ENCODE assay signal across 22 cellular contexts in genomic region chr12:19323768-19324167, GRCh38.
"Had no signal": no experiment of that assay in that cellular context is flagged by ENCODE, and none has a peak within 500 bp of the region (broad histone marks: within the 10 kb centered on the region; RNA-seq: fewer than 3 reads in every experiment).

No MANE protein-coding gene starts in this region.

- H3K27me3 ChIP-seq: brain microvascular endothelial cell, tibial artery had no signal

- H3K4me3 ChIP-seq: lung, tibial artery had no signal

- H3K4me1 ChIP-seq: tibial artery had no signal

- DNase-seq: activated CD4-positive, alpha-beta T cell treated with anti-CD3 and anti-CD28 coated beads, Interleukin-2, amount 10 ng/mL, durations not matched to agents 24 days and 14 days; activated CD8-positive, alpha-beta T cell treated with anti-CD3 and anti-CD28 coated beads for 36 hours; activated naive CD4-positive, alpha-beta T cell treated with Interleukin-2 at 50 U/mL for 16 hours; activated naive CD8-positive, alpha-beta T cell treated with anti-CD3 and anti-CD28 coated beads, Interleukin-2, amount 10 ng/mL, durations not matched to agents 7 days and 5 days; activated T-cell treated with anti-CD3 and anti-CD28 coated beads, Interleukin-2, amount 50 U/mL, for 24 hours; anterior cingulate cortex; brain microvascular endothelial cell; central memory CD4-positive, alpha-beta T cell; endodermal cell; foreskin melanocyte; glutamatergic neuron; hypothalamus; islet precursor cell; nephron progenitor cell; nucleus accumbens; posterior cingulate gyrus; stimulated activated naive CD8-positive, alpha-beta T cell treated with anti-CD3 and anti-CD28 coated beads, Interleukin-15, Interleukin-2, amounts not matched to agents 100 U/mL and 50 U/mL, for 24 hours; substantia nigra; T1000; tibial artery had no signal

- ATAC-seq: activated CD8-positive, alpha-beta T cell treated with anti-CD3 and anti-CD28 coated beads for 36 hours; stimulated activated naive CD8-positive, alpha-beta T cell treated with anti-CD3 and anti-CD28 coated beads, Interleukin-15, Interleukin-2, amounts not matched to agents 100 U/mL and 50 U/mL, for 24 hours had no signal

- H3K36me3 ChIP-seq: brain microvascular endothelial cell had no signal

- H3K27ac ChIP-seq: brain microvascular endothelial cell, epithelial cell of prostate, tibial artery had no signal

- H3K9me3 ChIP-seq: tibial artery had no signal
